ENCODE assay signal across 22 cellular contexts in the genomic region with DNA sequence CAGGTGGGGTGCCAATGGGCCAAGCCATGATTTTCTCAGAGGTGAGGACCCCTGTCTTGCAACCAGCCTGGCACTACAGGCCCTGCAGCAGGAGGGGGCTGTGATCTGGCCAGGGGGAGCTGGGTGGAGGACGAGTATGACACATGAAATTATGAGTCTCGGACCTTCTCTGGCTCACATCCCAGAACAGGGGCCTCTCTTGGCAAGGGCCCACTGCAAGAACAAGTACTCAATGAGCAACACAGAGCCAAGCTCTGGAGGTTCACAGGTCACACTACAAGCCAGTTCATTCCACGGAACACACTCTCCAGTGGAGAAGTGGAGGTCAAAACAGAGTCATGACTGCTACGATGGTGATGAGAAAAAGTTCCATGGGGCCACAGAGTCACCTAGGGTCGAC. TPM values are rescaled to one million over a fixed set of nuclear protein-coding genes. Genes with fewer than 3 reads are reported as not detected.
DNase-seq lines count a peak whose midpoint lies in the region; ATAC-seq and TF ChIP-seq lines count a peak whose summit lies in the region.
"Had no signal": no experiment of that assay in that cellular context is flagged by ENCODE, and none has a peak within 500 bp of the region (broad histone marks: within the 10 kb centered on the region; RNA-seq: fewer than 3 reads in every experiment).

No MANE protein-coding gene starts in this region.

- H3K4me1 ChIP-seq in IMR-90 (ENCODE audit: control insufficient read depth, insufficient read depth, low read length), result peaks cover 2% of the 10 kb centered on the region; the same call in 1 of the 2 replicates
- H3K4me1 ChIP-seq in naive thymus-derived CD4-positive, alpha-beta T cell (ENCODE audit: control insufficient read depth in 2 of 2, insufficient read depth in 2 of 2, low read length in 2 of 2), result no peaks in the 10 kb centered on the region
- H3K4me1 ChIP-seq: colonic mucosa, gastroesophageal sphincter, testis had no signal

- H3K27ac ChIP-seq in AG04450 (ENCODE audit: low read depth, low read length) (no peak overlapping the region), IMR-90 (ENCODE audit: insufficient read depth, low read length) (no peak overlapping the region)
- no peak overlapping the region for H3K27ac ChIP-seq in naive thymus-derived CD4-positive, alpha-beta T cell (ENCODE audit: low read depth, low read length)
- H3K27ac ChIP-seq: colonic mucosa, gastroesophageal sphincter, neutrophil, RWPE1, testis had no signal

- no peak overlapping the region for H3K14ac ChIP-seq in IMR-90 (replicated peaks; ENCODE audit: low read depth, low read length)

- no peak overlapping the region for H3K56ac ChIP-seq in IMR-90 (ENCODE audit: extremely low read depth, insufficient read depth, low read length)

- 20% methylated on average over 1 of the region's 5 CpGs; no CpG with 5 or more reads in 1 of the 2 experiments for WGBS in IMR-90 (ENCODE audit: extremely low coverage in 2 of 2, insufficient read length in 1 of 2), 2 experiments

- peaks cover 16% of the 10 kb centered on the region for H3K9me1 ChIP-seq in IMR-90 (ENCODE audit: insufficient read depth, low read length)

- no peak overlapping the region; the same call in 1 of the 2 replicates for H3K23ac ChIP-seq in IMR-90 (ENCODE audit: low read depth, low read length)

- no peak overlapping the region for H3K9ac ChIP-seq in IMR-90 (ENCODE audit: low read depth, low read length)

- no peaks in the 10 kb centered on the region for H3K9me3 Mint-ChIP-seq in naive thymus-derived CD4-positive, alpha-beta T cell
- H3K9me3 Mint-ChIP-seq: activated CD4-positive, alpha-beta T cell treated with anti-CD3 and anti-CD28 coated beads, Interleukin-2, amount 10 ng/mL, durations not matched to agents 24 days and 14 days; stimulated activated effector memory CD8-positive, alpha-beta T cell treated with anti-CD3 and anti-CD28 coated beads, Interleukin-12 subunit alpha, Interleukin-12 subunit beta, amount 100 ng/mL, for 72 hours had no signal

- no peak overlapping the region for H4K91ac ChIP-seq in IMR-90 (ENCODE audit: insufficient read depth, low read depth, low read length)

- no TSS peak for BruUV-seq in IMR-90 (replicated peaks; lab: Mats Ljungman, UMichigan)

- no peak overlapping the region for H2BK5ac ChIP-seq in IMR-90 (ENCODE audit: low read depth, low read length, poor library complexity, severe bottlenecking)

- no peak overlapping the region for H3K18ac ChIP-seq in IMR-90 (ENCODE audit: low read depth, low read length)

- H3K27me3 ChIP-seq in AG04450 (ENCODE audit: control insufficient read depth, insufficient read depth, low read length) (no peaks in the 10 kb centered on the region), IMR-90 (ENCODE audit: control insufficient read depth, insufficient read depth, low read length) (no peaks in the 10 kb centered on the region)
- H3K27me3 ChIP-seq in naive thymus-derived CD4-positive, alpha-beta T cell (ENCODE audit: control insufficient read depth in 2 of 2, insufficient read depth in 2 of 2, low read length in 2 of 2), result no peaks in the 10 kb centered on the region
- H3K27me3 ChIP-seq: colonic mucosa, gastroesophageal sphincter, neutrophil, testis had no signal

- H3K27me3 Mint-ChIP-seq in naive thymus-derived CD4-positive, alpha-beta T cell, result no peaks in the 10 kb centered on the region
- H3K27me3 Mint-ChIP-seq: activated CD4-positive, alpha-beta T cell treated with anti-CD3 and anti-CD28 coated beads, Interleukin-2, amount 10 ng/mL, durations not matched to agents 24 days and 14 days had no signal

- no peak overlapping the region for H3K4me3 ChIP-seq in AG04450 (ENCODE audit: low read depth, low read length)
- H3K4me3 ChIP-seq in IMR-90 (ENCODE audit: insufficient read depth, low read depth, low read length), result no peak overlapping the region
- no peak overlapping the region for H3K4me3 ChIP-seq in astrocyte of the cerebellum (ENCODE audit: low read depth, low read length)
- H3K4me3 ChIP-seq in fibroblast of villous mesenchyme (ENCODE audit: low read depth, low read length), result no peak overlapping the region
- no peak overlapping the region for H3K4me3 ChIP-seq in naive thymus-derived CD4-positive, alpha-beta T cell (ENCODE audit: low read length)
- H3K4me3 ChIP-seq: colonic mucosa, gastroesophageal sphincter, testis had no signal

- H2AK5ac ChIP-seq in IMR-90 (ENCODE audit: low read depth, low read length), result no peak overlapping the region

- CTCF ChIA-PET in AG04450 (lab: Charles Lee) (interaction anchor here (0.5 to 1.0 kb wide), 2 partner anchors 53 to 322 kb away, joined by 4 read pairs; no protein-coding TSS in a partner anchor), IMR-90 (lab: Yijun Ruan, JAX) (no interaction called here)
- CTCF ChIA-PET in naive thymus-derived CD4-positive, alpha-beta T cell (lab: Charles Lee), result no interaction called here

- peak; percentile 8 for DNase-seq in AG04450 (ENCODE audit: low read depth, low spot score)
- peak; percentile 81 for DNase-seq in IMR-90
- peak; percentile 18 for DNase-seq in astrocyte of the cerebellum (ENCODE audit: low read depth)
- peak; percentile 29 for DNase-seq in fibroblast of villous mesenchyme (ENCODE audit: low read depth)
- no peak for DNase-seq in activated CD4-positive, alpha-beta T cell treated with anti-CD3 and anti-CD28 coated beads, Interleukin-2, amount 50 U/mL, for 4 hours
- DNase-seq in NCI-H748 treated with DMSO at 0.1 percent for 48 hours (lab: John Stamatoyannopoulos, UW), result no peak
- DNase-seq in naive thymus-derived CD4-positive, alpha-beta T cell, result no peak
- DNase-seq: activated CD4-positive, alpha-beta T cell treated with anti-CD3 and anti-CD28 coated beads, Interleukin-2, amount 10 ng/mL, durations not matched to agents 24 days and 14 days; activated naive CD4-positive, alpha-beta T cell; anterior cingulate cortex; colonic mucosa; MM.1S; NCI-H146; NCI-H345; testis had no signal

- H3K4me3 Mint-ChIP-seq in naive thymus-derived CD4-positive, alpha-beta T cell, result no peak overlapping the region
- H3K4me3 Mint-ChIP-seq: activated CD4-positive, alpha-beta T cell treated with anti-CD3 and anti-CD28 coated beads, Interleukin-2, amount 10 ng/mL, durations not matched to agents 24 days and 14 days; CD14-positive monocyte; stimulated activated effector memory CD8-positive, alpha-beta T cell treated with anti-CD3 and anti-CD28 coated beads, Interleukin-12 subunit alpha, Interleukin-12 subunit beta, amount 100 ng/mL, for 72 hours had no signal

- no peak overlapping the region for H3K4me2 ChIP-seq in IMR-90 (ENCODE audit: low read depth, low read length)

- no peaks in the 10 kb centered on the region for H3K36me3 ChIP-seq in IMR-90 (ENCODE audit: control insufficient read depth, insufficient read depth, low read length)
- H3K36me3 ChIP-seq in naive thymus-derived CD4-positive, alpha-beta T cell (ENCODE audit: control insufficient read depth in 2 of 3, insufficient read depth in 3 of 3, low read length in 3 of 3), result peaks cover 0 to 6% (median 0%) of the 10 kb centered on the region in 3 experiments
- H3K36me3 ChIP-seq: colonic mucosa, neutrophil had no signal

- peaks cover 0 to 5% (median 0%) of the 10 kb centered on the region in 7 donors for H3K4me1 Mint-ChIP-seq in naive thymus-derived CD4-positive, alpha-beta T cell
- H3K4me1 Mint-ChIP-seq: activated CD4-positive, alpha-beta T cell treated with anti-CD3 and anti-CD28 coated beads, Interleukin-2, amount 10 ng/mL, durations not matched to agents 24 days and 14 days had no signal

- in situ Hi-C loops in IMR-90 (cut with MboI; ENCODE audit: low sequenced_read_pairs), result no loop called here
- in situ Hi-C loops in astrocyte of the cerebellum (cut with HindIII; ENCODE audit: low sequenced_read_pairs), result no loop called here

- intact Hi-C loops in IMR-90 (cut with micrococcal nuclease), result no loop called here
- intact Hi-C loops in naive thymus-derived CD4-positive, alpha-beta T cell (cut with micrococcal nuclease), result no loop called here

- H2BK20ac ChIP-seq in IMR-90 (ENCODE audit: low read depth, low read length), result no peak overlapping the region

- POLR2A ChIA-PET in AG04450 (lab: Yijun Ruan, JAX), result interaction anchor here (0.5 kb wide), 1 partner anchor 188 kb away, joined by 4 read pairs; no protein-coding TSS in a partner anchor
- POLR2A ChIA-PET in IMR-90 (lab: Charles Lee; ENCODE audit: unreplicated experiment), result no interaction called here
- POLR2A ChIA-PET in naive thymus-derived CD4-positive, alpha-beta T cell (lab: Charles Lee), result no interaction called here

- no peak overlapping the region for H2BK15ac ChIP-seq in IMR-90 (ENCODE audit: low read depth, low read length)

- dilution Hi-C loops in IMR-90 (cut with HindIII; ENCODE audit: low sequenced_read_pairs, unreplicated experiment), result no loop called here

- TF ChIP-seq CTCF in AG04450 (IDR thresholded peaks at IDR 0.05; ENCODE audit: low read depth, low read length), result no peak
- TF ChIP-seq CTCF in IMR-90 (conservative IDR thresholded peaks at IDR 0.05; ENCODE audit: low read depth, low read length), result no peak
- TF ChIP-seq CTCF in astrocyte of the cerebellum (IDR thresholded peaks at IDR 0.05; ENCODE audit: low read depth, low read length, missing control alignments), result no peak
- no peak for TF ChIP-seq CTCF in fibroblast of villous mesenchyme (IDR thresholded peaks at IDR 0.05; ENCODE audit: insufficient read depth, low read depth, low read length)

- H4K5ac ChIP-seq in IMR-90 (ENCODE audit: low read depth, low read length), result no peak overlapping the region

- no peak overlapping the region for H4K8ac ChIP-seq in IMR-90 (ENCODE audit: low read depth in 2 of 2, low read length in 2 of 2)

- no peaks in the 10 kb centered on the region for H3K9me3 ChIP-seq in AG04450 (ENCODE audit: control insufficient read depth, insufficient read depth, low read length)
- H3K9me3 ChIP-seq in IMR-90 (ENCODE audit: control insufficient read depth, insufficient read depth, low read length), result no peaks in the 10 kb centered on the region
- no peaks in the 10 kb centered on the region for H3K9me3 ChIP-seq in naive thymus-derived CD4-positive, alpha-beta T cell (ENCODE audit: control insufficient read depth in 2 of 3, low read length in 3 of 3)
- H3K9me3 ChIP-seq: colonic mucosa, gastroesophageal sphincter, neutrophil, testis had no signal

- peak overlapping the region in 1 of 9 donors; percentile 55 for H3K27ac Mint-ChIP-seq in naive thymus-derived CD4-positive, alpha-beta T cell
- H3K27ac Mint-ChIP-seq: activated CD4-positive, alpha-beta T cell treated with anti-CD3 and anti-CD28 coated beads, Interleukin-2, amount 10 ng/mL, durations not matched to agents 24 days and 14 days had no signal

- H3K79me1 ChIP-seq in IMR-90 (ENCODE audit: low read depth in 1 of 2, low read length in 2 of 2), result no peaks in the 10 kb centered on the region

- no peak overlapping the region for H3K4ac ChIP-seq in IMR-90 (ENCODE audit: low read depth, low read length)

- ATAC-seq in IMR-90 (ENCODE audit: low read depth) (peak; percentile 64), HG02870 (IDR thresholded peaks at IDR 0.05; ENCODE audit: unreplicated experiment) (no peak)
- ATAC-seq in naive thymus-derived CD4-positive, alpha-beta T cell, result no peak
- ATAC-seq: gastroesophageal sphincter; left lobe of liver; stimulated activated effector memory CD8-positive, alpha-beta T cell treated with anti-CD3 and anti-CD28 coated beads, Interleukin-12 subunit alpha, Interleukin-12 subunit beta, amount 100 ng/mL, for 72 hours had no signal

- H3K36me3 Mint-ChIP-seq in naive thymus-derived CD4-positive, alpha-beta T cell, result peaks cover 0 to 24% (median 4%) of the 10 kb centered on the region in 5 donors

- TF ChIP-seq RAD21 in IMR-90 (IDR thresholded peaks at IDR 0.05; ENCODE audit: low read length), result no peak

- H2AK9ac ChIP-seq in IMR-90 (replicated peaks; ENCODE audit: low read depth, low read length, poor library complexity), result no peak overlapping the region

- peak overlapping the region; percentile 67 for H2AFZ ChIP-seq in IMR-90 (replicated peaks; ENCODE audit: low read length, poor library complexity)

- no peaks in the 10 kb centered on the region for H4K20me1 ChIP-seq in IMR-90 (ENCODE audit: insufficient read depth, low read length)

- H2BK120ac ChIP-seq in IMR-90 (ENCODE audit: low read depth, low read length), result no peak overlapping the region

- no peak for TF ChIP-seq POLR2A in IMR-90 (IDR thresholded peaks at IDR 0.05; ENCODE audit: low read depth, low read length)

RNA-seq across cellular contexts. Expression of gene CCDC32, which starts 28.3 kb away (rescaled TPM):
- polyA plus RNA-seq in AG04450 (2011; rRNA removed), result 14.0 and 16.7 TPM in 2 replicates
- 9.0 and 14.9 TPM in 2 replicates for polyA minus RNA-seq in AG04450 (2011; rRNA and poly(A)+ RNA removed)
- 13.3 and 15.1 TPM in 2 replicates for total RNA-seq in IMR-90 (2012; rRNA removed)
- polyA plus RNA-seq in IMR-90 (2012; rRNA removed), result 10.8 and 14.8 TPM in 2 replicates
- 2.9 and 5.8 TPM in 2 replicates for polyA plus RNA-seq in IMR-90 (2012; cell fraction: cytosol; rRNA removed)
- polyA plus RNA-seq in IMR-90 (2012; cell fraction: nucleus; rRNA removed; ENCODE audit: low replicate concordance), result 5.2 and 5.3 TPM in 2 replicates
- total RNA-seq in fibroblast of villous mesenchyme, result 11.9 and 20.7 TPM in 2 replicates
- total RNA-seq in naive thymus-derived CD4-positive, alpha-beta T cell, result 10 to 100 TPM; 22.4 to 37.3 (median 33.3) TPM
- 10 to 100 TPM; 37.5 to 44.8 TPM for polyA plus RNA-seq in naive thymus-derived CD4-positive, alpha-beta T cell

RNA-seq across cellular contexts. Expression of gene RPUSD2, which starts 32.6 kb away (rescaled TPM):
- polyA plus RNA-seq in AG04450 (2011; rRNA removed) (5.9 and 7.0 TPM in 2 replicates), IMR-90 (2012; rRNA removed) (7.2 and 7.4 TPM in 2 replicates)
- 11.0 and 13.6 TPM in 2 replicates for polyA minus RNA-seq in AG04450 (2011; rRNA and poly(A)+ RNA removed)
- total RNA-seq in IMR-90 (2012; rRNA removed) (11.9 and 13.4 TPM in 2 replicates), fibroblast of villous mesenchyme (11.2 and 11.9 TPM in 2 replicates)
- polyA plus RNA-seq in IMR-90 (2012; cell fraction: cytosol; rRNA removed), result 8.1 and 8.6 TPM in 2 replicates
- 3.1 and 4.9 TPM in 2 replicates for polyA plus RNA-seq in IMR-90 (2012; cell fraction: nucleus; rRNA removed; ENCODE audit: low replicate concordance)
- total RNA-seq in naive thymus-derived CD4-positive, alpha-beta T cell, result 10 to 100 TPM; 10.6 to 19.0 (median 15.5) TPM
- polyA plus RNA-seq in naive thymus-derived CD4-positive, alpha-beta T cell, result 10 to 100 TPM; 19.3 to 25.9 TPM

RNA-seq across cellular contexts. Expression of gene KNL1, which starts 57.5 kb away (rescaled TPM):
- polyA plus RNA-seq in AG04450 (2011; rRNA removed), result 3.0 and 5.6 TPM in 2 replicates
- polyA minus RNA-seq in AG04450 (2011; rRNA and poly(A)+ RNA removed), result 3.2 and 9.1 TPM in 2 replicates
- 25.1 and 32.5 TPM in 2 replicates for total RNA-seq in IMR-90 (2012; rRNA removed)
- 2.2 and 3.1 TPM in 2 replicates for polyA plus RNA-seq in IMR-90 (2012; rRNA removed)
- 0.26 and 0.31 TPM in 2 replicates for polyA plus RNA-seq in IMR-90 (2012; cell fraction: cytosol; rRNA removed)
- 0.39 and 3.3 TPM in 2 replicates for polyA plus RNA-seq in IMR-90 (2012; cell fraction: nucleus; rRNA removed; ENCODE audit: low replicate concordance)
- total RNA-seq in fibroblast of villous mesenchyme, result 12.9 and 22.9 TPM in 2 replicates
- total RNA-seq in naive thymus-derived CD4-positive, alpha-beta T cell, result 10 to 100 TPM in 1 of 5 experiments, 1 to 10 TPM in 2, under 1 TPM in 2; 0.16 to 41.5 (median 1.7) TPM
- polyA plus RNA-seq in naive thymus-derived CD4-positive, alpha-beta T cell, result under 1 TPM; 0.08 to 0.99 TPM

Comparison
In these comparisons a context has a peak if more than half of its experiments do, and no peak if none do; other contexts are left out.
1. DNase-seq: peak in AG04450 (single experiment), IMR-90 (single experiment), astrocyte of the cerebellum (single experiment) and fibroblast of villous mesenchyme (single experiment); none in activated CD4-positive, alpha-beta T cell treated with anti-CD3 and anti-CD28 coated beads, Interleukin-2, amount 50 U/mL, for 4 hours (0 of 2), NCI-H748 treated with DMSO at 0.1 percent for 48 hours (single experiment) and naive thymus-derived CD4-positive, alpha-beta T cell (0 of 9).